In genomic region chr1:156245451-156246232, GRCh38 we compare ENCODE assay signal across 8 cellular contexts. TPM values are rescaled to one million over a fixed set of nuclear protein-coding genes. Genes with fewer than 3 reads are reported as not detected.
A peak's percentile ranks its signal among the peaks of the same experiment; 100 is the strongest.
DNase-seq lines count a peak whose midpoint lies in the region; ATAC-seq and TF ChIP-seq lines count a peak whose summit lies in the region.

No MANE protein-coding gene starts in this region.

- H3K4me3 ChIP-seq in left lung = peak overlapping the region; percentile 7 to 13

- peaks cover 0 to 25% of the 10 kb centered on the region in 2 donors for H3K27me3 ChIP-seq in left lung

- peak overlapping the region; percentile 68 for H3K4me3 Mint-ChIP-seq in activated naive CD8-positive, alpha-beta T cell treated with anti-CD3 and anti-CD28 coated beads, Interleukin-2, amount 50 U/mL, for 24 hours

- intact Hi-C loops in left lung (cut with DNase I) = no loop called here

- H3K27me3 Mint-ChIP-seq in activated naive CD8-positive, alpha-beta T cell treated with anti-CD3 and anti-CD28 coated beads, Interleukin-2, amount 50 U/mL, for 24 hours = no peaks in the 10 kb centered on the region

- no peak for TF ChIP-seq CTCF in left lung (IDR thresholded peaks at IDR 0.05)

- H3K27ac Mint-ChIP-seq in activated naive CD8-positive, alpha-beta T cell treated with anti-CD3 and anti-CD28 coated beads, Interleukin-2, amount 50 U/mL, for 24 hours = peak overlapping the region; percentile 73

- H3K36me3 Mint-ChIP-seq in activated naive CD8-positive, alpha-beta T cell treated with anti-CD3 and anti-CD28 coated beads, Interleukin-2, amount 50 U/mL, for 24 hours (ENCODE audit: low read depth) = peaks cover 3% of the 10 kb centered on the region

- H3K4me1 ChIP-seq in left lung = peaks cover 8 to 32% of the 10 kb centered on the region in 2 donors

- no peaks in the 10 kb centered on the region for H3K9me3 ChIP-seq in left lung

- no peak overlapping the region for H3K27ac ChIP-seq in left lung

- ATAC-seq in activated naive CD8-positive, alpha-beta T cell treated with anti-CD3 and anti-CD28 coated beads, Interleukin-2, amount 50 U/mL, for 24 hours = peak; percentile 30
- peak; percentile 22 for ATAC-seq in left lung
- ATAC-seq in GM18519 (IDR thresholded peaks at IDR 0.05; ENCODE audit: low FRiP score, unreplicated experiment) = no peak
- ATAC-seq in GM19328 (IDR thresholded peaks at IDR 0.05; ENCODE audit: unreplicated experiment) = no peak

- peaks cover 0 to 37% of the 10 kb centered on the region in 2 donors for H3K36me3 ChIP-seq in left lung

- no peaks in the 10 kb centered on the region for H3K9me3 Mint-ChIP-seq in activated naive CD8-positive, alpha-beta T cell treated with anti-CD3 and anti-CD28 coated beads, Interleukin-2, amount 50 U/mL, for 24 hours

- peaks cover 24% of the 10 kb centered on the region for H3K4me1 Mint-ChIP-seq in activated naive CD8-positive, alpha-beta T cell treated with anti-CD3 and anti-CD28 coated beads, Interleukin-2, amount 50 U/mL, for 24 hours

- DNase-seq in DMS 273 (lab: John Stamatoyannopoulos, UW; ENCODE audit: unreplicated experiment) = peak; percentile 72
- DNase-seq in DMS 273 treated with DMSO at 0.1 percent for 48 hours (lab: John Stamatoyannopoulos, UW) = no peak
- DNase-seq in NCI-H510A treated with DMSO at 0.1 percent for 48 hours (lab: John Stamatoyannopoulos, UW) = peak; percentile 58
- DNase-seq in activated naive CD8-positive, alpha-beta T cell treated with anti-CD3 and anti-CD28 coated beads, Interleukin-2, amount 50 U/mL, for 24 hours = peak; percentile 37
- peak in 1 of 2 donors; percentile 85 for DNase-seq in left lung
- DNase-seq in dedifferentiated amniotic fluid mesenchymal stem cell (ENCODE audit: extremely low spot score) = no peak

RNA-seq across cellular contexts. Expression of gene PAQR6, which starts 2.2 kb away (rescaled TPM):
- total RNA-seq in left lung = 1 to 10 TPM; 1.4 to 2.0 TPM

RNA-seq across cellular contexts. Expression of gene BGLAP, which starts 3.7 kb away (rescaled TPM):
- 1 to 10 TPM in 1 of 2 donors, under 1 TPM in 1; 0.99 to 1.0 TPM for total RNA-seq in left lung

RNA-seq across cellular contexts. Expression of gene PMF1, which starts 32.8 kb away (rescaled TPM):
- total RNA-seq in left lung = 10 to 100 TPM; 40.1 to 49.6 TPM

RNA-seq across cellular contexts. Expression of gene SMG5, which starts 37.0 kb away (rescaled TPM):
- 10 to 100 TPM; 69.1 to 71.1 TPM for total RNA-seq in left lung

RNA-seq across cellular contexts. Expression of gene TMEM79, which starts 38.5 kb away (rescaled TPM):
- total RNA-seq in left lung = 1 to 10 TPM; 3.5 to 4.0 TPM

Comparison
In these comparisons a context has a peak if more than half of its experiments do, and no peak if none do; other contexts are left out.
1. DNase-seq: peak in DMS 273 (single experiment), NCI-H510A treated with DMSO at 0.1 percent for 48 hours (single experiment) and activated naive CD8-positive, alpha-beta T cell treated with anti-CD3 and anti-CD28 coated beads, Interleukin-2, amount 50 U/mL, for 24 hours (single experiment); none in DMS 273 treated with DMSO at 0.1 percent for 48 hours (single experiment) and dedifferentiated amniotic fluid mesenchymal stem cell (single experiment).
2. ATAC-seq: peak in activated naive CD8-positive, alpha-beta T cell treated with anti-CD3 and anti-CD28 coated beads, Interleukin-2, amount 50 U/mL, for 24 hours (single experiment) and left lung (single experiment); none in GM18519 (single experiment) and GM19328 (single experiment).